In the genomic region with DNA sequence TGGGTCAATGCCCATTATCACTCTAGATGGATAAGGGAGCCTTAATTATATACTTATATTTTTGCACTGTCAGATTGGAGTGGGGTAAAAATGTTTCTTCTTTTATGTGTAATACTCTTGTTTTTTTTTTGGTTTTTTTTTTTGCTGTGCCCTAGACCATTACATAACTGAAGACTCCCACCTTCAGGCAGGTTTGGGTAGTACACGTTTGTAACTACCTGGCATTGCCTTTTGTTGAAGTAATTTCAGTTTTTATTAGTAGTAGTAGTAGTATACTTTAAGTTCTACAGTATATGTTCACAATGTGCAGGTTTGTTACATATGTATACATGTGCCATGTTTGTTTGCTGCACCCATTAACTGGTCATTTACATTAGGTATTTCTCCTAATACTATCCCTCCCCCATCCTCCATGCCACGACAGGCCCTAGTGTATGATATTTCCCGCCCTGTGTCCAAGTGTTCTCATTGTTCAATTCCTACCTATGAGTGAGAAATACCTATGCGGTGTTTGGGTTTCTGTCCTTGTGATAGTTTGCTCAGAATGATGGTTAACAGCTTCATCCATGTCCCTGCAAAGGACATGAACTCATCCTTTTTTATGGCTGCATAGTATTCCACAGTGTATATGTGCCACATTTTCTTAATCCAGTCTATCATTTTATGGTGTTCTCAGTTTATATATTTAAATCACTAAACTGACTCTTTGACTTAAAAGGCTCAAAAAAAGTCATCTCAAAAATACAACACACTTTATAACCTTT, we compare ENCODE assay signal across 1 cellular context.
TF ChIP-seq lines count a peak whose summit lies in the region.

No MANE protein-coding gene starts in this region.

TF ChIP-seq in IMR-90, 13 proteins besides CTCF, POLR2A, EP300 and RAD21:
- TF ChIP-seq SMC3 (IDR thresholded peaks at IDR 0.05; ENCODE audit: low read depth, low read length): peak; percentile 19; the same call in 1 of the 2 replicates
